ENCODE assay signal across 3 cellular contexts in genomic region chr6:129707028-129707427, GRCh38.
A peak's percentile ranks its signal among the peaks of the same experiment; 100 is the strongest.
TF ChIP-seq lines count a peak whose summit lies in the region.

No MANE protein-coding gene starts in this region.

TF ChIP-seq in SK-N-SH, 30 proteins besides CTCF, POLR2A, EP300 and RAD21:
- TF ChIP-seq MAX (IDR thresholded peaks at IDR 0.05; ENCODE audit: low read depth) (no peak), SMC3 (IDR thresholded peaks at IDR 0.05; ENCODE audit: low read depth, low read length) (no peak)

TF ChIP-seq in SK-N-SH treated with all-trans-retinoic acid at 6 μM for 48 hours, 23 proteins besides CTCF, POLR2A, EP300 and RAD21:
- no peak for TF ChIP-seq ZFP3 (CRISPR knock-in tag; IDR thresholded peaks at IDR 0.05)
- no peak for TF ChIP-seq CREB5 (CRISPR knock-in tag; IDR thresholded peaks at IDR 0.05; ENCODE audit: low read depth)
- no peak for TF ChIP-seq TCF4 (CRISPR knock-in tag; IDR thresholded peaks at IDR 0.05; ENCODE audit: borderline replicate concordance)
- TF ChIP-seq PPARA (CRISPR knock-in tag; IDR thresholded peaks at IDR 0.05; ENCODE audit: borderline replicate concordance), result no peak
- TF ChIP-seq PATZ1 (CRISPR knock-in tag; IDR thresholded peaks at IDR 0.05; ENCODE audit: borderline replicate concordance), result no peak
- no peak for TF ChIP-seq ESRRG (CRISPR knock-in tag; IDR thresholded peaks at IDR 0.05)
- no peak for TF ChIP-seq BACH2 (CRISPR knock-in tag; IDR thresholded peaks at IDR 0.05; ENCODE audit: borderline replicate concordance)
- TF ChIP-seq GLIS3 (CRISPR knock-in tag; IDR thresholded peaks at IDR 0.05), result no peak
- no peak for TF ChIP-seq CSRNP3 (CRISPR knock-in tag; IDR thresholded peaks at IDR 0.05)
- TF ChIP-seq TSHZ2 (CRISPR knock-in tag; IDR thresholded peaks at IDR 0.05), result no peak
- TF ChIP-seq SNAI2 (CRISPR knock-in tag; IDR thresholded peaks at IDR 0.05), result no peak
- no peak for TF ChIP-seq ZNF565 (CRISPR knock-in tag; conservative IDR thresholded peaks at IDR 0.05; ENCODE audit: low read depth)
- no peak for TF ChIP-seq ISL1 (CRISPR knock-in tag; IDR thresholded peaks at IDR 0.05)
- no peak for TF ChIP-seq ZNF8 (CRISPR knock-in tag; IDR thresholded peaks at IDR 0.05)
- no peak for TF ChIP-seq OSR1 (CRISPR knock-in tag; IDR thresholded peaks at IDR 0.05)
- no peak for TF ChIP-seq TOX (CRISPR knock-in tag; IDR thresholded peaks at IDR 0.05; ENCODE audit: borderline replicate concordance)
- TF ChIP-seq ARNTL (CRISPR knock-in tag; IDR thresholded peaks at IDR 0.05; ENCODE audit: borderline replicate concordance, low read depth), result no peak
- no peak for TF ChIP-seq CSDC2 (CRISPR knock-in tag; IDR thresholded peaks at IDR 0.05)
- no peak for TF ChIP-seq ZFP30 (CRISPR knock-in tag; IDR thresholded peaks at IDR 0.05)
- TF ChIP-seq ZNF70 (CRISPR knock-in tag; IDR thresholded peaks at IDR 0.05), result no peak

TF ChIP-seq in GM12878, 131 proteins besides CTCF, POLR2A, EP300 and RAD21:
- TF ChIP-seq SPI1 (IDR thresholded peaks at IDR 0.05; ENCODE audit: borderline replicate concordance, insufficient read depth, low read depth, low read length), result no peak
- no peak for TF ChIP-seq POLR2AphosphoS5 (IDR thresholded peaks at IDR 0.05; ENCODE audit: low read length)
- no peak for TF ChIP-seq EED (IDR thresholded peaks at IDR 0.05; ENCODE audit: low read depth)
- TF ChIP-seq HDAC6 (IDR thresholded peaks at IDR 0.05; ENCODE audit: unreplicated experiment), result no peak
- no peak for TF ChIP-seq NRF1 (conservative IDR thresholded peaks at IDR 0.05; ENCODE audit: low read depth, low read length)
- TF ChIP-seq MLLT1 (IDR thresholded peaks at IDR 0.05), result peak; percentile 97
- no peak for TF ChIP-seq SIN3A (IDR thresholded peaks at IDR 0.05; ENCODE audit: low read depth, low read length)
